ENCODE assay signal across 8 cellular contexts in genomic region chr6:26659042-26659359, GRCh38. TPM values are rescaled to one million over a fixed set of nuclear protein-coding genes. Genes with fewer than 3 reads are reported as not detected.
DNase-seq lines count a peak whose midpoint lies in the region; ATAC-seq, FAIRE-seq and TF ChIP-seq lines count a peak whose summit lies in the region.

No MANE protein-coding gene starts in this region.

- H3K9me3 Mint-ChIP-seq in activated CD8-positive, alpha-beta memory T cell treated with anti-CD3 and anti-CD28 coated beads, Interleukin-2, amount 10 ng/mL, durations not matched to agents 7 days and 5 days (ENCODE audit: low read depth), result no peaks in the 10 kb centered on the region
- no peaks in the 10 kb centered on the region for H3K9me3 Mint-ChIP-seq in astrocyte (ENCODE audit: unreplicated experiment)

- H2AFZ ChIP-seq in astrocyte (ENCODE audit: low read depth, low read length), result peak overlapping the region; percentile 100

- H3K9me3 ChIP-seq in astrocyte (ENCODE audit: insufficient read depth, low read depth, low read length) (no peaks in the 10 kb centered on the region), liver (ENCODE audit: control insufficient read depth in 4 of 4, low read length in 3 of 4) (no peaks in the 10 kb centered on the region), thymus (ENCODE audit: control insufficient read depth) (no peaks in the 10 kb centered on the region)

- H3K79me2 ChIP-seq in astrocyte (ENCODE audit: insufficient read depth, low read length), result peaks cover 45% of the 10 kb centered on the region

- ATAC-seq in activated CD8-positive, alpha-beta memory T cell treated with anti-CD3 and anti-CD28 coated beads, Interleukin-2, amount 10 ng/mL, durations not matched to agents 7 days and 5 days, result no peak
- no peak for ATAC-seq in HG02885 (IDR thresholded peaks at IDR 0.05; ENCODE audit: poor library complexity, unreplicated experiment)

- TF ChIP-seq CTCF in astrocyte (IDR thresholded peaks at IDR 0.05; ENCODE audit: insufficient read depth, low read depth, low read length), result no peak
- no peak for TF ChIP-seq CTCF in liver (IDR thresholded peaks at IDR 0.05; ENCODE audit: low read depth, low read length, missing input control)

- peak overlapping the region; percentile 78 for H3K4me3 Mint-ChIP-seq in activated CD8-positive, alpha-beta memory T cell treated with anti-CD3 and anti-CD28 coated beads, Interleukin-2, amount 10 ng/mL, durations not matched to agents 7 days and 5 days
- peak overlapping the region; percentile 82 for H3K4me3 Mint-ChIP-seq in astrocyte (ENCODE audit: unreplicated experiment)

- peaks cover 35% of the 10 kb centered on the region for H3K36me3 Mint-ChIP-seq in activated CD8-positive, alpha-beta memory T cell treated with anti-CD3 and anti-CD28 coated beads, Interleukin-2, amount 10 ng/mL, durations not matched to agents 7 days and 5 days
- H3K36me3 Mint-ChIP-seq in astrocyte (ENCODE audit: low read depth, unreplicated experiment), result peaks cover 17% of the 10 kb centered on the region

- H3K4me2 ChIP-seq in astrocyte (ENCODE audit: low read length), result peak overlapping the region; percentile 99

- H3K27ac Mint-ChIP-seq in activated CD8-positive, alpha-beta memory T cell treated with anti-CD3 and anti-CD28 coated beads, Interleukin-2, amount 10 ng/mL, durations not matched to agents 7 days and 5 days, result peak overlapping the region; percentile 36
- H3K27ac Mint-ChIP-seq in astrocyte (ENCODE audit: unreplicated experiment), result peak overlapping the region; percentile 83

- 3% methylated on average over 7 of the region's 7 CpGs for WGBS in liver
- WGBS in thymus, result 6% methylated on average over 7 of the region's 7 CpGs

- DNase-seq in activated CD8-positive, alpha-beta memory T cell treated with anti-CD3 and anti-CD28 coated beads, Interleukin-2, amount 10 ng/mL, durations not matched to agents 7 days and 5 days, result no peak
- DNase-seq in activated CD8-positive, alpha-beta memory T cell treated with anti-CD3 and anti-CD28 coated beads, Interleukin-2, amount 50 U/mL, for 48 hours, result no peak
- DNase-seq in astrocyte (ENCODE audit: low read depth) (no peak), G401 (ENCODE audit: low spot score) (no peak)
- no peak for DNase-seq in stimulated activated CD4-positive, alpha-beta T cell treated with anti-CD3 and anti-CD28 coated beads, Interleukin-4, amount 100 ng/mL, for 4 hours

- no peak for FAIRE-seq in astrocyte (lab: Jason Lieb, UNC)

- peaks cover 18% of the 10 kb centered on the region for H3K4me1 Mint-ChIP-seq in activated CD8-positive, alpha-beta memory T cell treated with anti-CD3 and anti-CD28 coated beads, Interleukin-2, amount 10 ng/mL, durations not matched to agents 7 days and 5 days
- peaks cover 7% of the 10 kb centered on the region for H3K4me1 Mint-ChIP-seq in astrocyte (ENCODE audit: low read depth, unreplicated experiment)

- H3K27me3 Mint-ChIP-seq in activated CD8-positive, alpha-beta memory T cell treated with anti-CD3 and anti-CD28 coated beads, Interleukin-2, amount 10 ng/mL, durations not matched to agents 7 days and 5 days, result peaks cover 19% of the 10 kb centered on the region
- H3K27me3 Mint-ChIP-seq in astrocyte (ENCODE audit: low read depth, unreplicated experiment), result peaks cover 6% of the 10 kb centered on the region

- H3K4me3 ChIP-seq in astrocyte (ENCODE audit: insufficient read depth, low read depth, low read length) (peak overlapping the region; percentile 84), liver (ENCODE audit: low read depth in 1 of 3, low read length in 3 of 3) (peak overlapping the region; percentile 75 to 97 (median 94)), thymus (ENCODE audit: low read length) (peak overlapping the region; percentile 65)

- CTCF ChIA-PET in activated CD8-positive, alpha-beta memory T cell treated with anti-CD3 and anti-CD28 coated beads, Interleukin-2, amount 10 ng/mL, durations not matched to agents 7 days and 5 days (lab: Charles Lee), result no interaction called here

- H3K36me3 ChIP-seq in astrocyte (ENCODE audit: insufficient read depth, low read length) (no peaks in the 10 kb centered on the region), liver (ENCODE audit: control insufficient read depth in 4 of 4, insufficient read depth in 3 of 4, low read depth in 1 of 4, low read length in 3 of 4) (peaks cover 1 to 9% (median 5%) of the 10 kb centered on the region in 4 donors), thymus (ENCODE audit: control insufficient read depth, insufficient read depth) (no peaks in the 10 kb centered on the region)

- H3K27me3 ChIP-seq in astrocyte (ENCODE audit: insufficient read depth, low read length) (no peaks in the 10 kb centered on the region), liver (ENCODE audit: control insufficient read depth in 4 of 4, insufficient read depth in 4 of 4, low read length in 3 of 4) (peaks cover 0 to under 1% (median 0%) of the 10 kb centered on the region in 4 donors), thymus (ENCODE audit: control insufficient read depth, insufficient read depth) (peaks cover 2% of the 10 kb centered on the region)

- H3K9ac ChIP-seq in astrocyte (ENCODE audit: low read length) (peak overlapping the region; percentile 87), liver (ENCODE audit: low read depth in 1 of 2, low read length in 2 of 2) (peak overlapping the region; percentile 24 to 45)

- H4K20me1 ChIP-seq in astrocyte (ENCODE audit: insufficient read depth, low read length), result peaks cover 18% of the 10 kb centered on the region

- in situ Hi-C loops in G401 (cut with HindIII; ENCODE audit: low sequenced_read_pairs), result no loop called here

- H3K4me1 ChIP-seq in astrocyte (ENCODE audit: insufficient read depth, low read length) (peaks cover 4% of the 10 kb centered on the region), liver (ENCODE audit: control insufficient read depth in 4 of 4, insufficient read depth in 4 of 4, low read length in 3 of 4) (peaks cover 2 to 15% (median 9%) of the 10 kb centered on the region in 4 donors), thymus (ENCODE audit: control insufficient read depth, insufficient read depth, low read length) (no peaks in the 10 kb centered on the region)

- H3K27ac ChIP-seq in astrocyte (ENCODE audit: low read depth, low read length) (peak overlapping the region; percentile 73), liver (ENCODE audit: low read depth in 1 of 2, low read length in 2 of 2) (peak overlapping the region; percentile 49 to 61), thymus (ENCODE audit: low read depth) (no peak overlapping the region)

- no peak for TF ChIP-seq RAD21 in liver (IDR thresholded peaks at IDR 0.05)

TF ChIP-seq in liver, 16 proteins besides CTCF, POLR2A, EP300 and RAD21:
- TF ChIP-seq YY1 (IDR thresholded peaks at IDR 0.05) (no peak), FOXA2 (IDR thresholded peaks at IDR 0.05) (no peak), TAF1 (conservative IDR thresholded peaks at IDR 0.05) (no peak), SP1 (IDR thresholded peaks at IDR 0.05) (no peak), FOXA1 (IDR thresholded peaks at IDR 0.05) (no peak), EGR1 (IDR thresholded peaks at IDR 0.05; ENCODE audit: low read depth in 2 of 2) (no peak)
- TF ChIP-seq, protein P1, sequence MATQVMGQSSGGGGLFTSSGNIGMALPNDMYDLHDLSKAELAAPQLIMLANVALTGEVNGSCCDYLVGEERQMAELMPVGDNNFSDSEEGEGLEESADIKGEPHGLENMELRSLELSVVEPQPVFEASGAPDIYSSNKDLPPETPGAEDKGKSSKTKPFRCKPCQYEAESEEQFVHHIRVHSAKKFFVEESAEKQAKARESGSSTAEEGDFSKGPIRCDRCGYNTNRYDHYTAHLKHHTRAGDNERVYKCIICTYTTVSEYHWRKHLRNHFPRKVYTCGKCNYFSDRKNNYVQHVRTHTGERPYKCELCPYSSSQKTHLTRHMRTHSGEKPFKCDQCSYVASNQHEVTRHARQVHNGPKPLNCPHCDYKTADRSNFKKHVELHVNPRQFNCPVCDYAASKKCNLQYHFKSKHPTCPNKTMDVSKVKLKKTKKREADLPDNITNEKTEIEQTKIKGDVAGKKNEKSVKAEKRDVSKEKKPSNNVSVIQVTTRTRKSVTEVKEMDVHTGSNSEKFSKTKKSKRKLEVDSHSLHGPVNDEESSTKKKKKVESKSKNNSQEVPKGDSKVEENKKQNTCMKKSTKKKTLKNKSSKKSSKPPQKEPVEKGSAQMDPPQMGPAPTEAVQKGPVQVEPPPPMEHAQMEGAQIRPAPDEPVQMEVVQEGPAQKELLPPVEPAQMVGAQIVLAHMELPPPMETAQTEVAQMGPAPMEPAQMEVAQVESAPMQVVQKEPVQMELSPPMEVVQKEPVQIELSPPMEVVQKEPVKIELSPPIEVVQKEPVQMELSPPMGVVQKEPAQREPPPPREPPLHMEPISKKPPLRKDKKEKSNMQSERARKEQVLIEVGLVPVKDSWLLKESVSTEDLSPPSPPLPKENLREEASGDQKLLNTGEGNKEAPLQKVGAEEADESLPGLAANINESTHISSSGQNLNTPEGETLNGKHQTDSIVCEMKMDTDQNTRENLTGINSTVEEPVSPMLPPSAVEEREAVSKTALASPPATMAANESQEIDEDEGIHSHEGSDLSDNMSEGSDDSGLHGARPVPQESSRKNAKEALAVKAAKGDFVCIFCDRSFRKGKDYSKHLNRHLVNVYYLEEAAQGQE (IDR thresholded peaks at IDR 0.05), result no peak
TF ChIP-seq in liver: peak in this region for 0.

RNA-seq across cellular contexts. Expression of gene ZNF322, which starts 0.5 kb away (rescaled TPM):
- 10 to 100 TPM; 12.0 to 13.7 TPM for total RNA-seq in activated CD8-positive, alpha-beta memory T cell treated with anti-CD3 and anti-CD28 coated beads, Interleukin-2, amount 10 ng/mL, durations not matched to agents 7 days and 5 days
- total RNA-seq in astrocyte (25.2 and 27.3 TPM in 2 replicates), liver (1 to 10 TPM; 6.7 to 6.9 TPM)
- polyA plus RNA-seq in liver (1 to 10 TPM; 3.3 to 9.0 TPM), thymus (10.4 TPM)
- 22.9 and 26.5 TPM in 2 replicates for total RNA-seq in G401 (2014; rRNA removed; shearing (Covaris generic))
